ENCODE assay signal across 13 cellular contexts in the genomic region with DNA sequence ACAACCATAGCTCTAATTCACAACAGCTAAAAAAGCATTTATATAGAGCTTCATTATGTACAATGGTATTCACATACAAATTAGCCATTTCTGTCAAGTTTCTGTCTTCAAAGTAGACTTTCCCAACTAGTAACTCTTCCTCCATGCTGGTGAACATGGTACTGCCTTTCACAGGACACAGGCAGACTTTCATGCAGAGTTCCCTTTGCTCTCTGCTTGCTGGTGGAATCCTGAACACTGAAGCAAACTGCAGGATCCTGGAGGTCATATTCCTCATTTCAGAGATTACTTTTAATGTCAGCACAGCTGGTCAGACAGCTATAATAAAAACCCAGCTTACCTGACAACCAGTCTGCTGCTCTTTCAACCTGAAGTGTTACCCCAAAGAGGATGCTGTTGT. TPM values are rescaled to one million over a fixed set of nuclear protein-coding genes. Genes with fewer than 3 reads are reported as not detected.
DNase-seq lines count a peak whose midpoint lies in the region; ATAC-seq, FAIRE-seq and TF ChIP-seq lines count a peak whose summit lies in the region.
"Had no signal": no experiment of that assay in that cellular context is flagged by ENCODE, and none has a peak within 500 bp of the region (broad histone marks: within the 10 kb centered on the region; RNA-seq: fewer than 3 reads in every experiment).

No MANE protein-coding gene starts in this region.

- H3K4me1 Mint-ChIP-seq in GM23338 (no peaks in the 10 kb centered on the region), type B pancreatic cell (ENCODE audit: unreplicated experiment) (peaks cover 6% of the 10 kb centered on the region)

- H3K9ac ChIP-seq in kidney (ENCODE audit: low read length in 2 of 2): peak overlapping the region in 1 of 2 donors; percentile 37

- no peak for FAIRE-seq in kidney (lab: Jason Lieb, UNC)
- FAIRE-seq: urothelium cell line had no signal

- ATAC-seq in HG03139 (IDR thresholded peaks at IDR 0.05; ENCODE audit: unreplicated experiment): peak; percentile 24
- no peak for ATAC-seq in GM23338

- H3K27ac Mint-ChIP-seq in GM23338 (no peak overlapping the region), type B pancreatic cell (no peak overlapping the region)

- no peaks in the 10 kb centered on the region for H3K79me2 ChIP-seq in GM23338 (replicated peaks; ENCODE audit: insufficient read depth)

- H3K4me2 ChIP-seq in GM23338: no peak overlapping the region

- intact Hi-C loops in cardiac septum (cut with DNase I) (no loop called here), kidney (cut with DNase I) (no loop called here)

- DNase-seq in cardiac muscle cell (ENCODE audit: low read depth in 1 of 2, low spot score in 1 of 2): no peak
- no peak for DNase-seq in cardiac septum (ENCODE audit: low spot score)
- no peak for DNase-seq in kidney
- DNase-seq in GM23338 (ENCODE audit: low spot score): no peak
- no peak for DNase-seq in type B pancreatic cell (ENCODE audit: extremely low spot score, unreplicated experiment)
- DNase-seq in GM19240 (ENCODE audit: insufficient read length, low spot score): no peak
- DNase-seq in dedifferentiated amniotic fluid mesenchymal stem cell (ENCODE audit: extremely low spot score): no peak
- DNase-seq: DMS79 treated with DMSO at 0.1 percent for 48 hours, SHP77 had no signal

- H3K9me2 ChIP-seq in GM23338 (ENCODE audit: insufficient read depth): no peaks in the 10 kb centered on the region

- no peak overlapping the region for H3K4me3 ChIP-seq in cardiac muscle cell
- H3K4me3 ChIP-seq in kidney (ENCODE audit: low read length in 2 of 2): no peak overlapping the region
- H3K4me3 ChIP-seq in GM23338: no peak overlapping the region
- H3K4me3 ChIP-seq: ascending aorta had no signal

- H3K27me3 Mint-ChIP-seq in GM23338 (ENCODE audit: insufficient read depth, low read depth, poor library complexity): peaks cover 2% of the 10 kb centered on the region
- H3K27me3 Mint-ChIP-seq in type B pancreatic cell: no peaks in the 10 kb centered on the region

- TF ChIP-seq CTCF in cardiac muscle cell (IDR thresholded peaks at IDR 0.05; ENCODE audit: low read depth, low read length): no peak
- no peak for TF ChIP-seq CTCF in kidney (IDR thresholded peaks at IDR 0.05; ENCODE audit: borderline replicate concordance, extremely low read depth, insufficient read depth)
- TF ChIP-seq CTCF in GM23338 (conservative IDR thresholded peaks at IDR 0.05; ENCODE audit: low read depth in 2 of 2): no peak
- TF ChIP-seq CTCF in type B pancreatic cell (conservative IDR thresholded peaks at IDR 0.05): no peak

- H3K36me3 Mint-ChIP-seq in GM23338 (ENCODE audit: low read depth): peaks cover 29% of the 10 kb centered on the region
- peaks cover 28% of the 10 kb centered on the region for H3K36me3 Mint-ChIP-seq in type B pancreatic cell

- H3K4me1 ChIP-seq in cardiac muscle cell (ENCODE audit: low read depth) (peaks cover 11% of the 10 kb centered on the region), kidney (ENCODE audit: control insufficient read depth in 1 of 2, insufficient read depth in 1 of 2, low read depth in 1 of 2, low read length in 2 of 2) (peaks cover 4 to 24% of the 10 kb centered on the region in 2 donors), GM23338 (ENCODE audit: insufficient read depth) (no peaks in the 10 kb centered on the region)
- H3K4me1 ChIP-seq: ascending aorta had no signal

- H3K9me3 Mint-ChIP-seq in GM23338: no peaks in the 10 kb centered on the region
- H3K9me3 Mint-ChIP-seq in type B pancreatic cell: no peaks in the 10 kb centered on the region

- H3K36me3 ChIP-seq in cardiac muscle cell (peaks cover 38% of the 10 kb centered on the region), kidney (ENCODE audit: control insufficient read depth in 1 of 2, insufficient read depth in 2 of 2, low read length in 2 of 2) (peaks cover 5 to 13% of the 10 kb centered on the region in 2 donors), GM23338 (ENCODE audit: insufficient read depth) (peaks cover 8% of the 10 kb centered on the region; the same call in 1 of the 2 replicates)

- no peaks in the 10 kb centered on the region for H3F3A ChIP-seq in GM23338 (replicated peaks; ENCODE audit: low read depth)

- H3K27me3 ChIP-seq in cardiac muscle cell: no peaks in the 10 kb centered on the region
- H3K27me3 ChIP-seq in GM23338 (ENCODE audit: insufficient read depth): no peaks in the 10 kb centered on the region
- H3K27me3 ChIP-seq: ascending aorta had no signal

- no peaks in the 10 kb centered on the region for H3K9me3 ChIP-seq in cardiac muscle cell (ENCODE audit: low read depth)
- H3K9me3 ChIP-seq in kidney (ENCODE audit: control insufficient read depth in 1 of 2, low read length in 2 of 2): no peaks in the 10 kb centered on the region
- H3K9me3 ChIP-seq: ascending aorta had no signal

- H4K20me1 ChIP-seq in GM23338 (replicated peaks; ENCODE audit: insufficient read depth): no peaks in the 10 kb centered on the region

- no peak overlapping the region for H2AFZ ChIP-seq in GM23338

- peak overlapping the region; percentile 1 for H3K27ac ChIP-seq in cardiac muscle cell
- H3K27ac ChIP-seq in kidney (ENCODE audit: low read depth in 2 of 2, low read length in 2 of 2): peak overlapping the region; percentile 52 to 81
- no peak overlapping the region for H3K27ac ChIP-seq in GM23338 (ENCODE audit: low read depth)
- H3K27ac ChIP-seq: ascending aorta, HL-60 had no signal

- H3K4me3 Mint-ChIP-seq in GM23338: no peak overlapping the region
- no peak overlapping the region for H3K4me3 Mint-ChIP-seq in type B pancreatic cell

TF ChIP-seq in GM23338, 12 proteins besides CTCF, POLR2A, EP300 and RAD21 (continues in another document):
- no peak for TF ChIP-seq EZH2phosphoT487 (IDR thresholded peaks at IDR 0.05; ENCODE audit: unreplicated experiment)
- TF ChIP-seq, protein P1, sequence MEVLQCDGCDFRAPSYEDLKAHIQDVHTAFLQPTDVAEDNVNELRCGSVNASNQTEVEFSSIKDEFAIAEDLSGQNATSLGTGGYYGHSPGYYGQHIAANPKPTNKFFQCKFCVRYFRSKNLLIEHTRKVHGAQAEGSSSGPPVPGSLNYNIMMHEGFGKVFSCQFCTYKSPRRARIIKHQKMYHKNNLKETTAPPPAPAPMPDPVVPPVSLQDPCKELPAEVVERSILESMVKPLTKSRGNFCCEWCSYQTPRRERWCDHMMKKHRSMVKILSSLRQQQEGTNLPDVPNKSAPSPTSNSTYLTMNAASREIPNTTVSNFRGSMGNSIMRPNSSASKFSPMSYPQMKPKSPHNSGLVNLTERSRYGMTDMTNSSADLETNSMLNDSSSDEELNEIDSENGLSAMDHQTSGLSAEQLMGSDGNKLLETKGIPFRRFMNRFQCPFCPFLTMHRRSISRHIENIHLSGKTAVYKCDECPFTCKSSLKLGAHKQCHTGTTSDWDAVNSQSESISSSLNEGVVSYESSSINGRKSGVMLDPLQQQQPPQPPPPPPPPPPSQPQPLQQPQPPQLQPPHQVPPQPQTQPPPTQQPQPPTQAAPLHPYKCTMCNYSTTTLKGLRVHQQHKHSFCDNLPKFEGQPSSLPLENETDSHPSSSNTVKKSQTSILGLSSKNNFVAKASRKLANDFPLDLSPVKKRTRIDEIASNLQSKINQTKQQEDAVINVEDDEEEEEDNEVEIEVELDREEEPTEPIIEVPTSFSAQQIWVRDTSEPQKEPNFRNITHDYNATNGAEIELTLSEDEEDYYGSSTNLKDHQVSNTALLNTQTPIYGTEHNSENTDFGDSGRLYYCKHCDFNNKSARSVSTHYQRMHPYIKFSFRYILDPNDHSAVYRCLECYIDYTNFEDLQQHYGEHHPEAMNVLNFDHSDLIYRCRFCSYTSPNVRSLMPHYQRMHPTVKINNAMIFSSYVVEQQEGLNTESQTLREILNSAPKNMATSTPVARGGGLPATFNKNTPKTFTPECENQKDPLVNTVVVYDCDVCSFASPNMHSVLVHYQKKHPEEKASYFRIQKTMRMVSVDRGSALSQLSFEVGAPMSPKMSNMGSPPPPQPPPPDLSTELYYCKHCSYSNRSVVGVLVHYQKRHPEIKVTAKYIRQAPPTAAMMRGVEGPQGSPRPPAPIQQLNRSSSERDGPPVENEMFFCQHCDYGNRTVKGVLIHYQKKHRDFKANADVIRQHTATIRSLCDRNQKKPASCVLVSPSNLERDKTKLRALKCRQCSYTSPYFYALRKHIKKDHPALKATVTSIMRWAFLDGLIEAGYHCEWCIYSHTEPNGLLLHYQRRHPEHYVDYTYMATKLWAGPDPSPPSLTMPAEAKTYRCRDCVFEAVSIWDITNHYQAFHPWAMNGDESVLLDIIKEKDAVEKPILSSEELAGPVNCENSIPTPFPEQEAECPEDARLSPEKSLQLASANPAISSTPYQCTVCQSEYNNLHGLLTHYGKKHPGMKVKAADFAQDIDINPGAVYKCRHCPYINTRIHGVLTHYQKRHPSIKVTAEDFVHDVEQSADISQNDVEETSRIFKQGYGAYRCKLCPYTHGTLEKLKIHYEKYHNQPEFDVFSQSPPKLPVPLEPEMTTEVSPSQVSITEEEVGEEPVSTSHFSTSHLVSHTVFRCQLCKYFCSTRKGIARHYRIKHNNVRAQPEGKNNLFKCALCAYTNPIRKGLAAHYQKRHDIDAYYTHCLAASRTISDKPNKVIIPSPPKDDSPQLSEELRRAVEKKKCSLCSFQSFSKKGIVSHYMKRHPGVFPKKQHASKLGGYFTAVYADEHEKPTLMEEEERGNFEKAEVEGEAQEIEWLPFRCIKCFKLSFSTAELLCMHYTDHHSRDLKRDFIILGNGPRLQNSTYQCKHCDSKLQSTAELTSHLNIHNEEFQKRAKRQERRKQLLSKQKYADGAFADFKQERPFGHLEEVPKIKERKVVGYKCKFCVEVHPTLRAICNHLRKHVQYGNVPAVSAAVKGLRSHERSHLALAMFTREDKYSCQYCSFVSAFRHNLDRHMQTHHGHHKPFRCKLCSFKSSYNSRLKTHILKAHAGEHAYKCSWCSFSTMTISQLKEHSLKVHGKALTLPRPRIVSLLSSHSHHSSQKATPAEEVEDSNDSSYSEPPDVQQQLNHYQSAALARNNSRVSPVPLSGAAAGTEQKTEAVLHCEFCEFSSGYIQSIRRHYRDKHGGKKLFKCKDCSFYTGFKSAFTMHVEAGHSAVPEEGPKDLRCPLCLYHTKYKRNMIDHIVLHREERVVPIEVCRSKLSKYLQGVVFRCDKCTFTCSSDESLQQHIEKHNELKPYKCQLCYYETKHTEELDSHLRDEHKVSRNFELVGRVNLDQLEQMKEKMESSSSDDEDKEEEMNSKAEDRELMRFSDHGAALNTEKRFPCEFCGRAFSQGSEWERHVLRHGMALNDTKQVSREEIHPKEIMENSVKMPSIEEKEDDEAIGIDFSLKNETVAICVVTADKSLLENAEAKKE (CRISPR knock-in tag; IDR thresholded peaks at IDR 0.05): no peak
- TF ChIP-seq CREB1 (CRISPR knock-in tag; IDR thresholded peaks at IDR 0.05; ENCODE audit: low read depth): no peak
- no peak for TF ChIP-seq EZH2 (IDR thresholded peaks at IDR 0.05; ENCODE audit: low read depth, unreplicated experiment)
- TF ChIP-seq JUNB (IDR thresholded peaks at IDR 0.05; ENCODE audit: unreplicated experiment): no peak

RNA-seq across cellular contexts. Expression of a gene that starts 53.6 kb away (rescaled TPM):
- total RNA-seq in cardiac muscle cell (34.5 and 63.6 TPM in 2 replicates), cardiac septum (29.0 TPM), kidney (60.9 TPM), type B pancreatic cell (ENCODE audit: low replicate concordance) (48.7 and 55.1 TPM in 2 replicates)
- polyA plus RNA-seq in cardiac muscle cell (16.4 and 20.1 TPM in 2 replicates), kidney (ENCODE audit: insufficient read depth, low read depth, low replicate concordance) (22.0 TPM), GM23338 (2016; fragmentation: Nextera tagmentation; extraction: Ambion mirVana) (10.6 and 14.7 TPM in 2 replicates)
- 53.6 and 58.6 TPM in 2 replicates for total RNA-seq in GM23338 (2014; rRNA removed; shearing (Covaris generic))
